In genomic region chr19:6423499-6424189, GRCh38 we compare ENCODE assay signal across 1 cellular context.
TF ChIP-seq lines count a peak whose summit lies in the region.

No MANE protein-coding gene starts in this region.

TF ChIP-seq in GM12878, 131 proteins besides CTCF, POLR2A, EP300 and RAD21:
- TF ChIP-seq, protein P1, sequence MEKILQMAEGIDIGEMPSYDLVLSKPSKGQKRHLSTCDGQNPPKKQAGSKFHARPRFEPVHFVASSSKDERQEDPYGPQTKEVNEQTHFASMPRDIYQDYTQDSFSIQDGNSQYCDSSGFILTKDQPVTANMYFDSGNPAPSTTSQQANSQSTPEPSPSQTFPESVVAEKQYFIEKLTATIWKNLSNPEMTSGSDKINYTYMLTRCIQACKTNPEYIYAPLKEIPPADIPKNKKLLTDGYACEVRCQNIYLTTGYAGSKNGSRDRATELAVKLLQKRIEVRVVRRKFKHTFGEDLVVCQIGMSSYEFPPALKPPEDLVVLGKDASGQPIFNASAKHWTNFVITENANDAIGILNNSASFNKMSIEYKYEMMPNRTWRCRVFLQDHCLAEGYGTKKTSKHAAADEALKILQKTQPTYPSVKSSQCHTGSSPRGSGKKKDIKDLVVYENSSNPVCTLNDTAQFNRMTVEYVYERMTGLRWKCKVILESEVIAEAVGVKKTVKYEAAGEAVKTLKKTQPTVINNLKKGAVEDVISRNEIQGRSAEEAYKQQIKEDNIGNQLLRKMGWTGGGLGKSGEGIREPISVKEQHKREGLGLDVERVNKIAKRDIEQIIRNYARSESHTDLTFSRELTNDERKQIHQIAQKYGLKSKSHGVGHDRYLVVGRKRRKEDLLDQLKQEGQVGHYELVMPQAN (conservative IDR thresholded peaks at IDR 0.05): 0 out of 2 replicates have a peak, but pooled peaks have one; percentile 9
- no peak for TF ChIP-seq PKNOX1 (IDR thresholded peaks at IDR 0.05)
- TF ChIP-seq, protein P2, sequence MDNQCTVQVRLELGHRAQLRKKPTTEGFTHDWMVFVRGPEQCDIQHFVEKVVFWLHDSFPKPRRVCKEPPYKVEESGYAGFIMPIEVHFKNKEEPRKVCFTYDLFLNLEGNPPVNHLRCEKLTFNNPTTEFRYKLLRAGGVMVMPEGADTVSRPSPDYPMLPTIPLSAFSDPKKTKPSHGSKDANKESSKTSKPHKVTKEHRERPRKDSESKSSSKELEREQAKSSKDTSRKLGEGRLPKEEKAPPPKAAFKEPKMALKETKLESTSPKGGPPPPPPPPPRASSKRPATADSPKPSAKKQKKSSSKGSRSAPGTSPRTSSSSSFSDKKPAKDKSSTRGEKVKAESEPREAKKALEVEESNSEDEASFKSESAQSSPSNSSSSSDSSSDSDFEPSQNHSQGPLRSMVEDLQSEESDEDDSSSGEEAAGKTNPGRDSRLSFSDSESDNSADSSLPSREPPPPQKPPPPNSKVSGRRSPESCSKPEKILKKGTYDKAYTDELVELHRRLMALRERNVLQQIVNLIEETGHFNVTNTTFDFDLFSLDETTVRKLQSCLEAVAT (IDR thresholded peaks at IDR 0.05): peak; percentile 32; the same call in 1 of the 2 replicates
- 0 out of 2 replicates have a peak, but pooled peaks have one; percentile 3 for TF ChIP-seq LARP7 (IDR thresholded peaks at IDR 0.05)
- no peak for TF ChIP-seq MYB (IDR thresholded peaks at IDR 0.05; ENCODE audit: borderline replicate concordance, low read depth, low read length)
- TF ChIP-seq POLR2AphosphoS5 (IDR thresholded peaks at IDR 0.05; ENCODE audit: low read length): 0 out of 2 replicates have a peak, but pooled peaks have one; percentile 26
- TF ChIP-seq WRNIP1 (IDR thresholded peaks at IDR 0.05; ENCODE audit: borderline replicate concordance, low read depth, low read length): peak; percentile 81; the same call in 1 of the 2 replicates
